ENCODE assay signal across 8 cellular contexts in genomic region chr12:56593909-56594621, GRCh38. TPM values are rescaled to one million over a fixed set of nuclear protein-coding genes. Genes with fewer than 3 reads are reported as not detected.
DNase-seq lines count a peak whose midpoint lies in the region; ATAC-seq and TF ChIP-seq lines count a peak whose summit lies in the region.

No MANE protein-coding gene starts in this region.

- H3K4me3 ChIP-seq in SJSA1, result no peak overlapping the region
- H3K4me3 ChIP-seq in upper lobe of left lung, result no peak overlapping the region

- H3K9me3 ChIP-seq in SJSA1 (replicated peaks) (no peaks in the 10 kb centered on the region), upper lobe of left lung (no peaks in the 10 kb centered on the region)

- peaks cover 85% of the 10 kb centered on the region for H3K36me3 ChIP-seq in SJSA1
- H3K36me3 ChIP-seq in upper lobe of left lung, result peaks cover 13 to 92% (median 30%) of the 10 kb centered on the region in 4 donors

- H3K4me1 Mint-ChIP-seq in activated naive CD4-positive, alpha-beta T cell treated with anti-CD3 and anti-CD28 coated beads for 36 hours (ENCODE audit: low read depth), result no peaks in the 10 kb centered on the region

- CTCF ChIA-PET in activated naive CD4-positive, alpha-beta T cell treated with anti-CD3 and anti-CD28 coated beads for 36 hours (lab: Charles Lee), result interaction anchor here (0.6 to 3.2 kb wide), 12 partner anchors 8 to 92 kb away, joined by 3 to 28 read pairs (median 3); partner anchors contain the start of gene RBMS2

- TF ChIP-seq POLR2A in upper lobe of left lung (IDR thresholded peaks at IDR 0.05), result no peak

- no peaks in the 10 kb centered on the region for H3K27me3 Mint-ChIP-seq in activated naive CD4-positive, alpha-beta T cell treated with anti-CD3 and anti-CD28 coated beads for 36 hours (ENCODE audit: low read depth)

- H3K27me3 ChIP-seq in SJSA1 (replicated peaks) (no peaks in the 10 kb centered on the region), upper lobe of left lung (no peaks in the 10 kb centered on the region)

- H3K4me3 Mint-ChIP-seq in activated naive CD4-positive, alpha-beta T cell treated with anti-CD3 and anti-CD28 coated beads for 36 hours, result no peak overlapping the region

- TF ChIP-seq CTCF in upper lobe of left lung (IDR thresholded peaks at IDR 0.05), result peak; percentile 60 to 86 (median 76)

- H3K9me3 Mint-ChIP-seq in activated naive CD4-positive, alpha-beta T cell treated with anti-CD3 and anti-CD28 coated beads for 36 hours, result no peaks in the 10 kb centered on the region

- H3K36me3 Mint-ChIP-seq in activated naive CD4-positive, alpha-beta T cell treated with anti-CD3 and anti-CD28 coated beads for 36 hours (ENCODE audit: low read depth), result peaks cover 12% of the 10 kb centered on the region

- TF ChIP-seq EP300 in upper lobe of left lung (IDR thresholded peaks at IDR 0.05), result peak in 1 of 4 donors; percentile 59

- H3K4me1 ChIP-seq in SJSA1 (replicated peaks) (no peaks in the 10 kb centered on the region), upper lobe of left lung (peaks cover 0 to 5% (median 1%) of the 10 kb centered on the region in 4 donors)

- intact Hi-C loops in activated naive CD4-positive, alpha-beta T cell treated with anti-CD3 and anti-CD28 coated beads for 36 hours (cut with micrococcal nuclease), result loop anchor here (1.0 kb wide), 2 partner anchors 21 to 81 kb away; no protein-coding TSS in a partner anchor

- no peak overlapping the region for H3K27ac Mint-ChIP-seq in activated naive CD4-positive, alpha-beta T cell treated with anti-CD3 and anti-CD28 coated beads for 36 hours

- DNase-seq in GM04503 (ENCODE audit: low read depth) (peak; percentile 38), LHCN-M2 (ENCODE audit: low read depth) (peak; percentile 77), SJSA1 (ENCODE audit: low read depth in 1 of 2, low spot score in 2 of 2) (peak; percentile 59 to 68), globus pallidus (ENCODE audit: low spot score) (peak; percentile 41), pons (ENCODE audit: low spot score) (peak; percentile 62), upper lobe of left lung (peak in 1 of 2 donors; percentile 79)
- peak; percentile 74 for DNase-seq in activated naive CD4-positive, alpha-beta T cell treated with anti-CD3 and anti-CD28 coated beads for 36 hours

- peak; percentile 82 to 90 for ATAC-seq in upper lobe of left lung (ENCODE audit: low FRiP score in 2 of 2)
- ATAC-seq in HG03521 (IDR thresholded peaks at IDR 0.05; ENCODE audit: unreplicated experiment), result no peak

- H3K27ac ChIP-seq in SJSA1 (no peak overlapping the region), upper lobe of left lung (peak overlapping the region; percentile 44 to 70 (median 64))

- 39% methylated on average over 8 of the region's 8 CpGs for WGBS in upper lobe of left lung, 2 donors

RNA-seq across cellular contexts. Expression of gene BAZ2A, which starts 36.1 kb away (rescaled TPM):
- 18.6 and 20.5 TPM in 2 replicates for total RNA-seq in LHCN-M2 (2014; rRNA removed)
- 15.8 TPM for polyA plus RNA-seq in LHCN-M2 (2012)
- 13.7 and 15.2 TPM in 2 replicates for total RNA-seq in SJSA1 (2014; rRNA removed; shearing (Covaris generic))
- 10 to 100 TPM; 78.3 to 80.0 TPM for total RNA-seq in activated naive CD4-positive, alpha-beta T cell treated with anti-CD3 and anti-CD28 coated beads for 36 hours
- 100 to 1,000 TPM in 2 of 6 donors, 10 to 100 TPM in 4; 74.5 to 245 (median 95.5) TPM for total RNA-seq in upper lobe of left lung

RNA-seq across cellular contexts. Expression of gene ATP5F1B, which starts 51.7 kb away (rescaled TPM):
- total RNA-seq in LHCN-M2 (2014; rRNA removed) (644 and 670 TPM in 2 replicates), upper lobe of left lung (100 to 1,000 TPM; 245 to 404 (median 317) TPM)
- polyA plus RNA-seq in LHCN-M2 (2012), result 860 TPM
- 382 and 483 TPM in 2 replicates for total RNA-seq in SJSA1 (2014; rRNA removed; shearing (Covaris generic))
- 100 to 1,000 TPM; 854 to 863 TPM for total RNA-seq in activated naive CD4-positive, alpha-beta T cell treated with anti-CD3 and anti-CD28 coated beads for 36 hours
